23 cellular contexts compared by ENCODE assay signal in genomic region chr1:156775799-156776198, GRCh38. TPM values are rescaled to one million over a fixed set of nuclear protein-coding genes. Genes with fewer than 3 reads are reported as not detected.
DNase-seq lines count a peak whose midpoint lies in the region; ATAC-seq, FAIRE-seq and TF ChIP-seq lines count a peak whose summit lies in the region.
"Had no signal": no experiment of that assay in that cellular context is flagged by ENCODE, and none has a peak within 500 bp of the region (broad histone marks: within the 10 kb centered on the region; RNA-seq: fewer than 3 reads in every experiment).

No MANE protein-coding gene starts in this region.

- ATAC-seq in GM12878 (no peak; the same call in 2 of the 3 replicates), T-cell (replicated peaks in 1 of 4) (no peak)
- peak; percentile 83 for ATAC-seq in stimulated activated effector memory CD8-positive, alpha-beta T cell treated with anti-CD3 and anti-CD28 coated beads, Interleukin-12 subunit alpha, Interleukin-12 subunit beta, amount 100 ng/mL, for 72 hours
- ATAC-seq: HCT116, upper lobe of right lung had no signal

- H3K27me3 Mint-ChIP-seq in MCF 10A (ENCODE audit: insufficient read depth, unreplicated experiment) (no peaks in the 10 kb centered on the region), T-cell (no peaks in the 10 kb centered on the region)
- H3K27me3 Mint-ChIP-seq: dendritic cell treated with granulocyte-macrophage colony-stimulating factor and Interleukin-4, amounts not matched to agents 40 ng/mL and 50 ng/mL, for 4 days had no signal

- no peak overlapping the region for H2AFZ ChIP-seq in mammary epithelial cell (ENCODE audit: low read depth, low read length)
- no peak overlapping the region for H2AFZ ChIP-seq in GM12878 (ENCODE audit: control insufficient read depth, low read depth, low read length)

- H3K36me3 Mint-ChIP-seq in MCF 10A (ENCODE audit: insufficient read depth, unreplicated experiment) (peaks cover 64% of the 10 kb centered on the region), T-cell (peaks cover 30% of the 10 kb centered on the region)
- H3K36me3 Mint-ChIP-seq in stimulated activated effector memory CD8-positive, alpha-beta T cell treated with anti-CD3 and anti-CD28 coated beads, Interleukin-12 subunit alpha, Interleukin-12 subunit beta, amount 100 ng/mL, for 72 hours, result peaks cover 89% of the 10 kb centered on the region

- H3K4me3 Mint-ChIP-seq in MCF 10A (ENCODE audit: unreplicated experiment) (no peak overlapping the region), T-cell (no peak overlapping the region)
- peak overlapping the region; percentile 8 for H3K4me3 Mint-ChIP-seq in stimulated activated effector memory CD8-positive, alpha-beta T cell treated with anti-CD3 and anti-CD28 coated beads, Interleukin-12 subunit alpha, Interleukin-12 subunit beta, amount 100 ng/mL, for 72 hours
- H3K4me3 Mint-ChIP-seq: dendritic cell treated with granulocyte-macrophage colony-stimulating factor and Interleukin-4, amounts not matched to agents 40 ng/mL and 50 ng/mL, for 4 days had no signal

- no peaks in the 10 kb centered on the region for H3K27me3 ChIP-seq in mammary epithelial cell (ENCODE audit: insufficient read depth, low read length)
- no peaks in the 10 kb centered on the region for H3K27me3 ChIP-seq in GM12878 (replicated peaks in 1 of 2; ENCODE audit: control insufficient read depth in 2 of 2, insufficient read depth in 2 of 2, low read length in 1 of 2)
- H3K27me3 ChIP-seq: neutrophil, upper lobe of right lung had no signal

- no peak overlapping the region for H3K4me2 ChIP-seq in mammary epithelial cell (ENCODE audit: insufficient read depth, low read depth, low read length)
- 0 out of 2 replicates have a peak overlapping the region, but pooled peaks have one; percentile 27 for H3K4me2 ChIP-seq in GM12878 (ENCODE audit: control insufficient read depth, insufficient read depth)

- no peak for TF ChIP-seq EP300 in GM12878 (IDR thresholded peaks at IDR 0.05; ENCODE audit: borderline replicate concordance in 1 of 2, control insufficient read depth in 1 of 2, low read depth in 2 of 2, low read length in 2 of 2)

- POLR2A ChIA-PET in MCF 10A (lab: Yijun Ruan, JAX) (interaction anchor here (1.4 to 2.0 kb wide), 4 partner anchors 9 to 50 kb away, joined by 3 to 8 read pairs (median 5); partner anchors contain the start of genes ISG20L2, METTL25B and PRCC), GM12878 (lab: Charles Lee) (no interaction called here), T-cell (lab: Charles Lee) (interaction anchor here (0.6 to 1.0 kb wide), 3 partner anchors 24 to 1289 kb away, joined by 3 to 5 read pairs (median 4); no protein-coding TSS in a partner anchor)

- DNase-seq in MCF 10A (ENCODE audit: unreplicated experiment) (no peak), mammary epithelial cell (no peak), M059J (ENCODE audit: low read depth) (peak; percentile 15), GM12878 (ENCODE audit: low read depth, low spot score) (no peak), T-cell (no peak), RPMI8226 (no peak)
- DNase-seq in stimulated activated effector memory CD8-positive, alpha-beta T cell treated with anti-CD3 and anti-CD28 coated beads, Interleukin-12 subunit alpha, Interleukin-12 subunit beta, amount 100 ng/mL, for 72 hours (ENCODE audit: low spot score in 2 of 2), result no peak
- DNase-seq: activated CD4-positive, alpha-beta T cell treated with anti-CD3 and anti-CD28 coated beads, Interleukin-2, amount 50 U/mL, for 48 hours; amygdala; DMS79; NCI-H1105; NCI-H2107; NCI-H510A treated with DMSO at 0.1 percent for 48 hours; stimulated activated CD4-positive, alpha-beta T cell treated with anti-CD3 and anti-CD28 coated beads, Interleukin-4, amount 100 ng/mL, for 1 hour; upper lobe of right lung had no signal

- BruUV-seq in MCF 10A (replicated peaks; lab: Mats Ljungman, UMichigan), result no TSS peak
- BruUV-seq in mammary epithelial cell (replicated peaks; lab: Mats Ljungman, UMichigan), result no TSS peak
- BruUV-seq in GM12878 (replicated peaks; lab: Mats Ljungman, UMichigan), result no TSS peak

- TF ChIP-seq RAD21 in GM12878 (IDR thresholded peaks at IDR 0.05; ENCODE audit: insufficient read depth, low read depth, low read length), result no peak

- H3K9me3 Mint-ChIP-seq in MCF 10A (ENCODE audit: unreplicated experiment), result no peaks in the 10 kb centered on the region
- H3K9me3 Mint-ChIP-seq in stimulated activated effector memory CD8-positive, alpha-beta T cell treated with anti-CD3 and anti-CD28 coated beads, Interleukin-12 subunit alpha, Interleukin-12 subunit beta, amount 100 ng/mL, for 72 hours, result no peaks in the 10 kb centered on the region
- no peaks in the 10 kb centered on the region for H3K9me3 Mint-ChIP-seq in T-cell
- H3K9me3 Mint-ChIP-seq: dendritic cell treated with granulocyte-macrophage colony-stimulating factor and Interleukin-4, amounts not matched to agents 40 ng/mL and 50 ng/mL, for 4 days had no signal

- WGBS in mammary epithelial cell (ENCODE audit: low coverage, missing lambda C conversion rate), result 84% methylated on average over 5 of the region's 5 CpGs
- WGBS in GM12878 (ENCODE audit: insufficient coverage, insufficient replicate concordance, low lambda C conversion rate, missing lambda C conversion rate), result 75% methylated on average over 5 of the region's 5 CpGs

- H4K20me1 ChIP-seq in mammary epithelial cell (ENCODE audit: insufficient read depth, low read length), result peaks cover 3% of the 10 kb centered on the region
- no peaks in the 10 kb centered on the region for H4K20me1 ChIP-seq in GM12878 (ENCODE audit: control insufficient read depth, insufficient read depth)

- SMC1A ChIA-PET in GM12878 (lab: Charles Lee; ENCODE audit: uncharacterized antibody, unreplicated experiment), result interaction anchor here (1.6 to 1.9 kb wide), 4 partner anchors 14 to 84 kb away, joined by 3 to 7 read pairs (median 4); partner anchors contain the start of genes ISG20L2 and METTL25B

- H3K36me3 ChIP-seq in mammary epithelial cell (ENCODE audit: insufficient read depth, low read length), result peaks cover 3% of the 10 kb centered on the region
- peaks cover 0 to 14% of the 10 kb centered on the region in 2 experiments; a peak in 2 of 4 replicates for H3K36me3 ChIP-seq in GM12878 (ENCODE audit: control insufficient read depth in 2 of 2, insufficient read depth in 2 of 2, low read length in 1 of 2)
- H3K36me3 ChIP-seq: neutrophil had no signal

- H3K9ac ChIP-seq in mammary epithelial cell (ENCODE audit: insufficient read depth, low read length), result no peak overlapping the region
- H3K9ac ChIP-seq in GM12878 (ENCODE audit: control insufficient read depth, insufficient read depth, low read length), result no peak overlapping the region

- H3K4me3 ChIP-seq in mammary epithelial cell (replicated peaks in 1 of 3; ENCODE audit: insufficient read depth in 1 of 3, low read depth in 2 of 3, low read length in 3 of 3), result no peak overlapping the region
- no peak overlapping the region for H3K4me3 ChIP-seq in GM12878
- H3K4me3 ChIP-seq: skin epidermis, upper lobe of right lung had no signal

- dilution Hi-C loops in mammary epithelial cell (cut with HindIII; ENCODE audit: low sequenced_read_pairs), result no loop called here

- TF ChIP-seq CTCF in MCF 10A (IDR thresholded peaks at IDR 0.05; ENCODE audit: unreplicated experiment) (no peak), mammary epithelial cell (conservative IDR thresholded peaks at IDR 0.05 in 1 of 2, IDR thresholded peaks at IDR 0.05 in 1 of 2; ENCODE audit: extremely low read depth in 1 of 2, insufficient read depth in 1 of 2, low read depth in 1 of 2, low read length in 2 of 2) (no peak), GM12878 (IDR thresholded peaks at IDR 0.05 in 2 of 3, conservative IDR thresholded peaks at IDR 0.05 in 1 of 3; ENCODE audit: control insufficient read depth in 2 of 3, extremely low read depth in 1 of 3, insufficient read depth in 1 of 3, low read depth in 3 of 3, low read length in 3 of 3) (no peak)

- TF ChIP-seq POLR2A in GM12878 (IDR thresholded peaks at IDR 0.05; ENCODE audit: low read depth, low read length), result no peak

- RAD21 ChIA-PET in GM12878 (lab: Charles Lee; ENCODE audit: unreplicated experiment), result interaction anchor here (0.7 to 1.7 kb wide), 3 partner anchors 24 to 86 kb away, joined by 3 to 13 read pairs (median 4); no protein-coding TSS in a partner anchor

- in situ Hi-C loops in mammary epithelial cell (cut with MboI; ENCODE audit: low sequenced_read_pairs in 2 of 2) (no loop called here), GM12878 (cut with MboI) (no loop called here)

- H3K27ac Mint-ChIP-seq in MCF 10A (ENCODE audit: low read depth, unreplicated experiment) (peak overlapping the region; percentile 43), T-cell (no peak overlapping the region)
- H3K27ac Mint-ChIP-seq in stimulated activated effector memory CD8-positive, alpha-beta T cell treated with anti-CD3 and anti-CD28 coated beads, Interleukin-12 subunit alpha, Interleukin-12 subunit beta, amount 100 ng/mL, for 72 hours, result peak overlapping the region; percentile 10
- H3K27ac Mint-ChIP-seq: dendritic cell treated with granulocyte-macrophage colony-stimulating factor and Interleukin-4, amounts not matched to agents 40 ng/mL and 50 ng/mL, for 4 days had no signal

- H3K4me1 Mint-ChIP-seq in MCF 10A (ENCODE audit: insufficient read depth, unreplicated experiment) (peaks cover 47% of the 10 kb centered on the region), T-cell (peaks cover 51 to 57% (median 53%) of the 10 kb centered on the region in 3 donors)
- H3K4me1 Mint-ChIP-seq in stimulated activated effector memory CD8-positive, alpha-beta T cell treated with anti-CD3 and anti-CD28 coated beads, Interleukin-12 subunit alpha, Interleukin-12 subunit beta, amount 100 ng/mL, for 72 hours, result peaks cover 58% of the 10 kb centered on the region

- intact Hi-C loops in MCF 10A (cut with micrococcal nuclease) (no loop called here), mammary epithelial cell (cut with micrococcal nuclease) (loop anchor here (2.0 kb wide), 1 partner anchor 21 kb away; no protein-coding TSS in a partner anchor), GM12878 (cut with micrococcal nuclease; ENCODE audit: unreplicated experiment) (no loop called here)

- FAIRE-seq in GM12878 (lab: Jason Lieb, UNC), result no peak
- FAIRE-seq: HTR-8/SVneo, TTC549 had no signal

- H3K79me2 ChIP-seq in mammary epithelial cell (ENCODE audit: insufficient read depth, low read length) (peaks cover 91% of the 10 kb centered on the region), GM12878 (ENCODE audit: control insufficient read depth, insufficient read depth, low read length) (peaks cover 68% of the 10 kb centered on the region)

- CTCF ChIA-PET in MCF 10A (lab: Yijun Ruan, JAX), result interaction anchor here (0.7 to 1.3 kb wide), 4 partner anchors 14 to 85 kb away, joined by 4 to 5 read pairs (median 4); partner anchors contain the start of gene NTRK1
- CTCF ChIA-PET in mammary epithelial cell (lab: Charles Lee; ENCODE audit: low non-redundant PET), result no interaction called here
- CTCF ChIA-PET in GM12878 (lab: Yijun Ruan, JAX), result interaction anchor here (0.6 to 10.1 kb wide), 7 partner anchors 7 to 116 kb away, joined by 3 to 84 read pairs (median 5); partner anchors contain the start of genes ISG20L2, METTL25B and NTRK1
- CTCF ChIA-PET in T-cell (lab: Charles Lee), result no interaction called here

- no peaks in the 10 kb centered on the region for H3K4me1 ChIP-seq in mammary epithelial cell (ENCODE audit: insufficient read depth, low read length)
- no peaks in the 10 kb centered on the region for H3K4me1 ChIP-seq in GM12878 (ENCODE audit: control insufficient read depth, insufficient read depth, low read length)

- H3K27ac ChIP-seq in mammary epithelial cell (ENCODE audit: insufficient read depth, low read depth, low read length), result no peak overlapping the region
- no peak overlapping the region for H3K27ac ChIP-seq in GM12878 (ENCODE audit: control insufficient read depth, insufficient read depth)
- H3K27ac ChIP-seq: epithelial cell of prostate, neutrophil, skin epidermis, upper lobe of right lung had no signal

- H3K9me3 ChIP-seq in mammary epithelial cell (replicated peaks; ENCODE audit: insufficient read depth, low read length), result no peaks in the 10 kb centered on the region
- no peaks in the 10 kb centered on the region for H3K9me3 ChIP-seq in GM12878 (replicated peaks; ENCODE audit: control insufficient read depth, insufficient read depth, low read length)
- H3K9me3 ChIP-seq: neutrophil, upper lobe of right lung had no signal

RNA-seq across cellular contexts. Expression of gene PRCC, which starts 8.5 kb away (rescaled TPM):
- total RNA-seq in MCF 10A (2022) (112 and 131 TPM in 2 replicates), mammary epithelial cell (10 to 100 TPM; 22.2 to 69.7 TPM), GM12878 (2014; rRNA removed) (79.6 and 92.2 TPM in 2 replicates), GM12878 (2014; rRNA removed; fragmentation: Illumina TruSeq; extraction: Trizol) (34.0 and 36.0 TPM in 2 replicates), GM12878 (2021) (78.3 and 87.5 TPM in 2 replicates), T-cell (10 to 100 TPM; 55.3 to 67.7 (median 65.4) TPM)
- polyA plus RNA-seq in mammary epithelial cell (102 TPM), GM12878 (2011; rRNA removed) (29.2 and 52.8 TPM in 2 replicates), GM12878 (2014; fragmentation: Illumina TruSeq; extraction: Trizol) (121 and 132 TPM in 2 replicates), GM12878 (2014; fragmentation: Nextera tagmentation; extraction: Ambion mirVana) (10 to 100 TPM; 23.8 to 30.1 TPM), GM12878 (2014; rRNA removed) (52.6 and 56.6 TPM in 2 replicates), GM12878 (2016; fragmentation: Nextera tagmentation; extraction: Ambion mirVana) (10 to 100 TPM; 73.5 to 77.2 TPM)
- polyA minus RNA-seq in mammary epithelial cell, result 169 TPM
- total RNA-seq in M059J (2014; rRNA removed; shearing (Covaris generic)), result 38.4 and 41.9 TPM in 2 replicates
- 41.6 and 44.9 TPM in 2 replicates for total RNA-seq in GM12878 (2013; cell fraction: nucleolus; rRNA removed)
- 47.3 TPM for polyA plus RNA-seq in GM12878 (2011; ENCODE audit: low read depth)
- polyA plus RNA-seq in GM12878 (2011; cell fraction: cytosol; rRNA removed), result 88.4 and 93.1 TPM in 2 replicates
- 48.7 and 57.5 TPM in 2 replicates for polyA plus RNA-seq in GM12878 (2011; cell fraction: nucleus; rRNA removed)
- polyA plus RNA-seq in GM12878 (2012), result 53.5 and 59.4 TPM in 2 replicates
- polyA minus RNA-seq in GM12878 (2011; rRNA and poly(A)+ RNA removed), result 60.8 and 108 TPM in 2 replicates
- polyA minus RNA-seq in GM12878 (2011; cell fraction: cytosol; rRNA and poly(A)+ RNA removed), result 32.9 and 54.4 TPM in 2 replicates
- polyA minus RNA-seq in GM12878 (2011; cell fraction: nucleus; rRNA and poly(A)+ RNA removed), result 18.6 and 34.4 TPM in 2 replicates

RNA-seq across cellular contexts. Expression of gene HDGF, which starts 24.3 kb away (rescaled TPM):
- total RNA-seq in MCF 10A (2022) (679 and 707 TPM in 2 replicates), mammary epithelial cell (100 to 1,000 TPM; 122 to 332 TPM), GM12878 (2014; rRNA removed) (237 and 258 TPM in 2 replicates), GM12878 (2014; rRNA removed; fragmentation: Illumina TruSeq; extraction: Trizol) (267 and 277 TPM in 2 replicates), GM12878 (2021) (261 and 271 TPM in 2 replicates), T-cell (100 to 1,000 TPM in 2 of 5 donors, 10 to 100 TPM in 3; 72.9 to 108 (median 90.3) TPM)
- polyA plus RNA-seq in mammary epithelial cell (159 TPM), GM12878 (2011; rRNA removed) (200 and 203 TPM in 2 replicates), GM12878 (2014; fragmentation: Illumina TruSeq; extraction: Trizol) (372 and 388 TPM in 2 replicates), GM12878 (2014; fragmentation: Nextera tagmentation; extraction: Ambion mirVana) (10 to 100 TPM; 28.3 to 65.9 TPM), GM12878 (2014; rRNA removed) (217 and 223 TPM in 2 replicates), GM12878 (2016; fragmentation: Nextera tagmentation; extraction: Ambion mirVana) (10 to 100 TPM; 45.1 to 81.9 TPM)
- polyA minus RNA-seq in mammary epithelial cell, result 309 TPM
- 211 and 264 TPM in 2 replicates for total RNA-seq in M059J (2014; rRNA removed; shearing (Covaris generic))
- total RNA-seq in GM12878 (2013; cell fraction: nucleolus; rRNA removed), result 39.3 and 39.8 TPM in 2 replicates
- 91.5 TPM for polyA plus RNA-seq in GM12878 (2011; ENCODE audit: low read depth)
- 144 and 155 TPM in 2 replicates for polyA plus RNA-seq in GM12878 (2011; cell fraction: cytosol; rRNA removed)
- polyA plus RNA-seq in GM12878 (2011; cell fraction: nucleus; rRNA removed), result 134 and 144 TPM in 2 replicates
- 118 and 127 TPM in 2 replicates for polyA plus RNA-seq in GM12878 (2012)
- polyA minus RNA-seq in GM12878 (2011; rRNA and poly(A)+ RNA removed), result 62.2 and 108 TPM in 2 replicates
- 51.7 and 58.8 TPM in 2 replicates for polyA minus RNA-seq in GM12878 (2011; cell fraction: cytosol; rRNA and poly(A)+ RNA removed)
- 25.5 and 37.3 TPM in 2 replicates for polyA minus RNA-seq in GM12878 (2011; cell fraction: nucleus; rRNA and poly(A)+ RNA removed)

RNA-seq across cellular contexts. Expression of gene MRPL24, which starts 34.9 kb away (rescaled TPM):
- total RNA-seq in MCF 10A (2022) (233 and 261 TPM in 2 replicates), mammary epithelial cell (10 to 100 TPM; 25.0 to 86.1 TPM), GM12878 (2014; rRNA removed) (131 and 135 TPM in 2 replicates), GM12878 (2014; rRNA removed; fragmentation: Illumina TruSeq; extraction: Trizol) (119 and 120 TPM in 2 replicates), GM12878 (2021) (87.4 and 104 TPM in 2 replicates), T-cell (10 to 100 TPM; 23.8 to 66.6 (median 52.6) TPM)
- polyA plus RNA-seq in mammary epithelial cell (121 TPM), GM12878 (2011; rRNA removed) (84.8 and 98.9 TPM in 2 replicates), GM12878 (2014; fragmentation: Illumina TruSeq; extraction: Trizol) (172 and 173 TPM in 2 replicates), GM12878 (2014; fragmentation: Nextera tagmentation; extraction: Ambion mirVana) (100 to 1,000 TPM; 245 to 269 TPM), GM12878 (2014; rRNA removed) (154 and 180 TPM in 2 replicates), GM12878 (2016; fragmentation: Nextera tagmentation; extraction: Ambion mirVana) (100 to 1,000 TPM; 132 to 136 TPM)
- polyA minus RNA-seq in mammary epithelial cell, result 34.3 TPM
- 48.1 and 61.7 TPM in 2 replicates for total RNA-seq in M059J (2014; rRNA removed; shearing (Covaris generic))
- 2.3 and 4.3 TPM in 2 replicates for total RNA-seq in GM12878 (2013; cell fraction: nucleolus; rRNA removed)
- polyA plus RNA-seq in GM12878 (2011; ENCODE audit: low read depth), result 66.1 TPM
- 86.3 and 90.5 TPM in 2 replicates for polyA plus RNA-seq in GM12878 (2011; cell fraction: cytosol; rRNA removed)
- 51.7 and 59.4 TPM in 2 replicates for polyA plus RNA-seq in GM12878 (2011; cell fraction: nucleus; rRNA removed)
- 73.5 and 76.5 TPM in 2 replicates for polyA plus RNA-seq in GM12878 (2012)
- 43.6 and 44.0 TPM in 2 replicates for polyA minus RNA-seq in GM12878 (2011; rRNA and poly(A)+ RNA removed)
- polyA minus RNA-seq in GM12878 (2011; cell fraction: cytosol; rRNA and poly(A)+ RNA removed), result 11.8 and 22.1 TPM in 2 replicates
- 9.6 and 13.0 TPM in 2 replicates for polyA minus RNA-seq in GM12878 (2011; cell fraction: nucleus; rRNA and poly(A)+ RNA removed)

RNA-seq across cellular contexts. Expression of gene SH2D2A, which starts 40.8 kb away (rescaled TPM):
- total RNA-seq in MCF 10A (2022) (19.2 and 27.9 TPM in 2 replicates), mammary epithelial cell (1 to 10 TPM in 1 of 2 donors, not detected in 1; 3.6 TPM), GM12878 (2014; rRNA removed) (9.9 and 11.4 TPM in 2 replicates), GM12878 (2014; rRNA removed; fragmentation: Illumina TruSeq; extraction: Trizol) (4.6 and 5.4 TPM in 2 replicates), GM12878 (2021) (15.9 and 17.4 TPM in 2 replicates), T-cell (100 to 1,000 TPM in 1 of 5 donors, 10 to 100 TPM in 4; 42.8 to 110 (median 66.8) TPM)
- polyA plus RNA-seq in mammary epithelial cell (1.8 TPM), GM12878 (2011; rRNA removed) (3.7 and 9.7 TPM in 2 replicates), GM12878 (2014; fragmentation: Illumina TruSeq; extraction: Trizol) (2.2 and 4.4 TPM in 2 replicates), GM12878 (2014; fragmentation: Nextera tagmentation; extraction: Ambion mirVana) (1 to 10 TPM in 1 of 2 experiments, under 1 TPM in 1; 0.72 to 1.8 TPM), GM12878 (2014; rRNA removed) (10.7 and 11.6 TPM in 2 replicates), GM12878 (2016; fragmentation: Nextera tagmentation; extraction: Ambion mirVana) (1 to 10 TPM; 6.5 to 7.4 TPM)
- polyA minus RNA-seq in mammary epithelial cell, result 2.4 TPM
- total RNA-seq in M059J (2014; rRNA removed; shearing (Covaris generic)), result 0.71 TPM in 1 of 2 replicates, not detected in the other
- total RNA-seq in GM12878 (2013; cell fraction: nucleolus; rRNA removed), result 22.4 and 23.9 TPM in 2 replicates
- polyA plus RNA-seq in GM12878 (2011; ENCODE audit: low read depth), result 1.8 TPM
- 11.4 and 13.8 TPM in 2 replicates for polyA plus RNA-seq in GM12878 (2011; cell fraction: cytosol; rRNA removed)
- 23.0 and 23.7 TPM in 2 replicates for polyA plus RNA-seq in GM12878 (2011; cell fraction: nucleus; rRNA removed)
- polyA plus RNA-seq in GM12878 (2012), result 3.4 and 5.8 TPM in 2 replicates
- polyA minus RNA-seq in GM12878 (2011; rRNA and poly(A)+ RNA removed), result 8.1 and 15.6 TPM in 2 replicates
- polyA minus RNA-seq in GM12878 (2011; cell fraction: cytosol; rRNA and poly(A)+ RNA removed), result 8.7 and 12.3 TPM in 2 replicates
- 19.2 and 32.7 TPM in 2 replicates for polyA minus RNA-seq in GM12878 (2011; cell fraction: nucleus; rRNA and poly(A)+ RNA removed)
- total RNA-seq: LHCN-M2 had no signal

RNA-seq across cellular contexts. Expression of gene ISG20L2, which starts 47.2 kb away (rescaled TPM):
- 49.9 and 57.5 TPM in 2 replicates for total RNA-seq in MCF 10A (2022)
- 10 to 100 TPM; 27.0 to 42.7 TPM for total RNA-seq in mammary epithelial cell
- 62.3 TPM for polyA plus RNA-seq in mammary epithelial cell
- polyA minus RNA-seq in mammary epithelial cell, result 33.3 TPM
- total RNA-seq in M059J (2014; rRNA removed; shearing (Covaris generic)), result 27.0 and 27.8 TPM in 2 replicates
- 36.3 and 40.0 TPM in 2 replicates for total RNA-seq in GM12878 (2013; cell fraction: nucleolus; rRNA removed)
- 42.1 and 44.8 TPM in 2 replicates for total RNA-seq in GM12878 (2014; rRNA removed)
- total RNA-seq in GM12878 (2014; rRNA removed; fragmentation: Illumina TruSeq; extraction: Trizol), result 49.2 and 55.7 TPM in 2 replicates
- total RNA-seq in GM12878 (2021), result 40.0 and 48.3 TPM in 2 replicates
- polyA plus RNA-seq in GM12878 (2011; ENCODE audit: low read depth), result 17.6 TPM
- 43.9 and 55.3 TPM in 2 replicates for polyA plus RNA-seq in GM12878 (2011; rRNA removed)
- polyA plus RNA-seq in GM12878 (2011; cell fraction: cytosol; rRNA removed), result 51.6 and 54.0 TPM in 2 replicates
- polyA plus RNA-seq in GM12878 (2011; cell fraction: nucleus; rRNA removed), result 18.7 and 24.4 TPM in 2 replicates
- 26.9 and 27.9 TPM in 2 replicates for polyA plus RNA-seq in GM12878 (2012)
- polyA plus RNA-seq in GM12878 (2014; fragmentation: Illumina TruSeq; extraction: Trizol), result 111 and 112 TPM in 2 replicates
- polyA plus RNA-seq in GM12878 (2014; fragmentation: Nextera tagmentation; extraction: Ambion mirVana), result 10 to 100 TPM; 16.4 to 26.1 TPM
- 49.2 and 56.2 TPM in 2 replicates for polyA plus RNA-seq in GM12878 (2014; rRNA removed)
- polyA plus RNA-seq in GM12878 (2016; fragmentation: Nextera tagmentation; extraction: Ambion mirVana), result 10 to 100 TPM; 45.5 to 47.7 TPM
- 48.7 and 57.9 TPM in 2 replicates for polyA minus RNA-seq in GM12878 (2011; rRNA and poly(A)+ RNA removed)
- polyA minus RNA-seq in GM12878 (2011; cell fraction: cytosol; rRNA and poly(A)+ RNA removed), result 14.0 and 14.8 TPM in 2 replicates
- polyA minus RNA-seq in GM12878 (2011; cell fraction: nucleus; rRNA and poly(A)+ RNA removed), result 29.0 and 51.5 TPM in 2 replicates
- total RNA-seq in T-cell, result 10 to 100 TPM; 35.3 to 63.7 (median 44.3) TPM

Comparison
In these comparisons a context has a peak if more than half of its experiments do, and no peak if none do; other contexts are left out.
1. CTCF ChIA-PET loops: an anchor here in MCF 10A (0.7 to 1.3 kb wide) and GM12878 (0.6 to 10.1 kb wide); none called in mammary epithelial cell and T-cell.
2. H3K27ac Mint-ChIP-seq: peak in MCF 10A (single experiment) and stimulated activated effector memory CD8-positive, alpha-beta T cell treated with anti-CD3 and anti-CD28 coated beads, Interleukin-12 subunit alpha, Interleukin-12 subunit beta, amount 100 ng/mL, for 72 hours (single experiment); none in T-cell (0 of 2).